In the genomic region with DNA sequence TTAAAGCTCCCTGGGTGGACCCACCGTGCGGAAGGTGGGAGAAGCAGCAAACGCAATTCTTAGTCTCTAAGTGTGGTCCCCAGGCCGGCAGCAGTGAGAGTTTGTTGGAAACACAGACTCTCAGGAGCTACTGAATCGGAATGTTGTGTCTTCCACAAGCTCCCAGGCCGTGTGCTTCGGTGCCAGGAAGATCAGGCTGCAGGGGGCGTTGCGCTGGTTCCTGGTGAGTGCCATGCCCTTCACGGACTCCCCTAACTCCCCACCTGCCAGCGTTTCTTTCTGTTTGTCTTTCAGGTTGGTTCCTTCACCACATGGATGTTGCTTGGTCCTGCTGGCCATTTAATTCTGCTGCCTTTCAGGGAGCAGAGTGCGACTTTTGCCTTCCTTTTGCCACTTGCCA, we compare ENCODE assay signal across 20 cellular contexts.
"Had no signal": no experiment of that assay in that cellular context is flagged by ENCODE, and none has a peak within 500 bp of the region (broad histone marks: within the 10 kb centered on the region; RNA-seq: fewer than 3 reads in every experiment).

No MANE protein-coding gene starts in this region.

- H3K9me3 ChIP-seq: body of pancreas, colonic mucosa, pancreas, tibial artery, uterus had no signal

- H3K4me1 ChIP-seq: colonic mucosa, foreskin keratinocyte, pancreas, tibial artery, uterus had no signal

- H3K27ac Mint-ChIP-seq: activated CD4-positive, alpha-beta memory T cell treated with anti-CD3 and anti-CD28 coated beads for 36 hours; activated CD4-positive, alpha-beta T cell treated with anti-CD3 and anti-CD28 coated beads for 36 hours; activated T-cell treated with anti-CD3 and anti-CD28 coated beads, Interleukin-2, amount 50 U/mL, for 24 hours; stimulated activated naive B cell treated with anti-CD40 and anti-IgM and Interleukin-4, amounts not matched to agents 10 μg/mL and 1 μg/mL and 100 μg/mL, for 72 hours had no signal

- H3K4me3 Mint-ChIP-seq: activated CD4-positive, alpha-beta memory T cell treated with anti-CD3 and anti-CD28 coated beads for 36 hours; activated CD4-positive, alpha-beta T cell treated with anti-CD3 and anti-CD28 coated beads for 36 hours; activated T-cell treated with anti-CD3 and anti-CD28 coated beads, Interleukin-2, amount 50 U/mL, for 24 hours; mesothelial cell of epicardium; stimulated activated naive B cell treated with anti-CD40 and anti-IgM and Interleukin-4, amounts not matched to agents 10 μg/mL and 1 μg/mL and 100 μg/mL, for 72 hours had no signal

- H3K27me3 ChIP-seq: body of pancreas, colonic mucosa, pancreas, tibial artery, uterus had no signal

- H3K9me3 Mint-ChIP-seq: activated CD4-positive, alpha-beta memory T cell treated with anti-CD3 and anti-CD28 coated beads for 36 hours; activated naive CD4-positive, alpha-beta T cell treated with anti-CD3 and anti-CD28 coated beads, Interleukin-2, amount 50 U/mL, for 72 hours; activated T-cell treated with anti-CD3 and anti-CD28 coated beads, Interleukin-2, amount 50 U/mL, for 24 hours; mesothelial cell of epicardium; stimulated activated naive B cell treated with anti-CD40 and anti-IgM and Interleukin-4, amounts not matched to agents 10 μg/mL and 1 μg/mL and 100 μg/mL, for 72 hours had no signal

- H3K4me3 ChIP-seq: body of pancreas, colonic mucosa, pancreas, tibial artery, uterus had no signal

- DNase-seq: activated CD4-positive, alpha-beta memory T cell treated with anti-CD3 and anti-CD28 coated beads for 36 hours; activated CD4-positive, alpha-beta T cell treated with anti-CD3 and anti-CD28 coated beads for 36 hours; activated effector memory CD4-positive, alpha-beta T cell treated with Interleukin-2 at 50 U/mL for 16 hours; activated T-cell treated with anti-CD3 and anti-CD28 coated beads, Interleukin-2, amount 50 U/mL, for 24 hours; body of pancreas; central memory CD4-positive, alpha-beta T cell; colonic mucosa; foreskin keratinocyte; glutamatergic neuron; hypothalamus; pancreas; stimulated activated CD4-positive, alpha-beta T cell treated with anti-CD3 and anti-CD28 coated beads, Interleukin-15, amount 100 ng/mL, for 24 hours; stimulated activated CD4-positive, alpha-beta T cell treated with anti-CD3 and anti-CD28 coated beads, Interleukin-4, amount 100 ng/mL, for 1 hour; stimulated activated naive B cell treated with anti-CD40 and anti-IgM and Interleukin-4, amounts not matched to agents 10 μg/mL and 1 μg/mL and 100 μg/mL, for 72 hours; T-helper 1 cell; tibial artery; uterus had no signal

- ATAC-seq: activated CD4-positive, alpha-beta T cell treated with anti-CD3 and anti-CD28 coated beads for 36 hours; activated naive CD4-positive, alpha-beta T cell treated with anti-CD3 and anti-CD28 coated beads, Interleukin-2, amount 50 U/mL, for 72 hours; foreskin keratinocyte; stimulated activated naive B cell treated with anti-CD40 and anti-IgM and Interleukin-4, amounts not matched to agents 10 μg/mL and 1 μg/mL and 100 μg/mL, for 72 hours had no signal

- H3K4me1 Mint-ChIP-seq: activated CD4-positive, alpha-beta T cell treated with anti-CD3 and anti-CD28 coated beads for 36 hours had no signal

- H3K27ac ChIP-seq: colonic mucosa, foreskin keratinocyte, tibial artery, VCaP had no signal

- H3K36me3 ChIP-seq: colonic mucosa, pancreas, tibial artery, uterus had no signal

- H3K36me3 Mint-ChIP-seq: activated CD4-positive, alpha-beta memory T cell treated with anti-CD3 and anti-CD28 coated beads for 36 hours; activated naive CD4-positive, alpha-beta T cell treated with anti-CD3 and anti-CD28 coated beads, Interleukin-2, amount 50 U/mL, for 72 hours; mesothelial cell of epicardium; stimulated activated naive B cell treated with anti-CD40 and anti-IgM and Interleukin-4, amounts not matched to agents 10 μg/mL and 1 μg/mL and 100 μg/mL, for 72 hours had no signal
